In the genomic region with DNA sequence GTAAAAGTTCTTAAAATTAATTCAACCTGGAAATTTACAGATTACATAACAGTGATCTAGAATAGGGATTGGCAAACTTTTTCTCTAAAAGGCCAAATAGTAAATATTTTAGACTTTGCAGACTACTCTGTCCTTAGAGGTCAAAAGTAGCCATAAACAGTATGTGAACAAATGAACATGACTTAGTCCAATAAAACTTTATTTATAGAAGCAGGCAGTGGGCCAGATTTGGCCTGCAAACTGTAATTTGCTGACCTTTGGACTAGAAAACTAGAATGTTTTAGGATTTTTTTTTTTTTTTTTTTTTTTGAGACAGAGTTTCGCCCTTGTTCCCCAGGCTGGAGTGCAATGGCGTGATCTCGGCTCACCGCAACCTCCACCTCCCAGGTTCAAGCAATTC, we compare ENCODE assay signal across 26 cellular contexts.
"Had no signal": no experiment of that assay in that cellular context is flagged by ENCODE, and none has a peak within 500 bp of the region (broad histone marks: within the 10 kb centered on the region; RNA-seq: fewer than 3 reads in every experiment).

No MANE protein-coding gene starts in this region.

- H3K4me3 Mint-ChIP-seq: memory B cell; mesothelial cell of epicardium; naive thymus-derived CD4-positive, alpha-beta T cell; nephron; neural progenitor cell; type B pancreatic cell had no signal

- H3K27me3 Mint-ChIP-seq: memory B cell, type B pancreatic cell had no signal

- H3K4me3 ChIP-seq: coronary artery, esophagus squamous epithelium, lung, neural progenitor cell, smooth muscle cell, stomach, thyroid gland had no signal

- ATAC-seq: left lobe of liver; naive thymus-derived CD4-positive, alpha-beta T cell; sciatic nerve had no signal

- DNase-seq: dermis blood vessel endothelial cell; effector memory CD4-positive, alpha-beta T cell; erythroblast; esophagus squamous epithelium; hypothalamus; naive thymus-derived CD4-positive, alpha-beta T cell; stimulated activated CD4-positive, alpha-beta T cell treated with anti-CD3 and anti-CD28 coated beads, Interleukin-12 subunit alpha, Interleukin-12 subunit beta, amount 100 ng/mL, for 4 hours; stimulated activated CD4-positive, alpha-beta T cell treated with anti-CD3 and anti-CD28 coated beads, Interleukin-1b, Interleukin-23, amount 100 ng/mL, for 48 hours; stimulated activated CD4-positive, alpha-beta T cell treated with anti-CD3 and anti-CD28 coated beads, Interleukin-4, amount 100 ng/mL, for 1 hour; stimulated activated CD8-positive, alpha-beta memory T cell treated with anti-CD3 and anti-CD28 coated beads, Interleukin-4, amount 100 ng/mL, for 48 hours; stimulated activated naive CD4-positive, alpha-beta T cell treated with Interleukin-2 at 50 U/mL for 16 hours; stomach; thyroid gland had no signal

- H3K27ac Mint-ChIP-seq: memory B cell; mesothelial cell of epicardium; naive thymus-derived CD4-positive, alpha-beta T cell; nephron; neural progenitor cell; progenitor cell of endocrine pancreas; type B pancreatic cell had no signal

- H3K4me1 Mint-ChIP-seq: memory B cell; naive thymus-derived CD4-positive, alpha-beta T cell; nephron; neural progenitor cell had no signal

- FAIRE-seq: frontal cortex, keratinocyte had no signal

- H3K36me3 Mint-ChIP-seq: memory B cell; mesothelial cell of epicardium; naive thymus-derived CD4-positive, alpha-beta T cell; neural progenitor cell; type B pancreatic cell had no signal

- H3K9me3 Mint-ChIP-seq: memory B cell; mesothelial cell of epicardium; naive thymus-derived CD4-positive, alpha-beta T cell; nephron; neural progenitor cell; type B pancreatic cell had no signal
